Comparison of ENCODE assay signal across 23 cellular contexts in the genomic region with DNA sequence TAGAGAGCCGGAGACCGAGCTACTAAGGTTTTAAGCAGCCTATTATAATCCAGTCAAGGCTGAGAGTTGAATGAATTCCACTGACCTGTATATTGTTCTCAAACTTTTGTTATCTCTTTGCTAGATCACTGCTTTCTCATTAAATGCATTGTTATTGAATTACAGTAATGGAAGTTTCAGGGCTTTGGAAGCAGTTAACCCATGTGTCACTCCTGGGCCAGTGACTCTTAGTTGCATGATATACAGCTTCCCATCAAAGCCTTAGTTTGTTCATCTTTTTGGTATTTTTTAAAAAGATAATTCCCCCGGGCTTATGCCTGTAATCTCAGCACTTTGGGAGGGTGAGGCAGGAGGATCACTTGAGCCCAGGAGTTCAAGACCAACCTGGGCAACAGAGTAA.
"Had no signal": no experiment of that assay in that cellular context is flagged by ENCODE, and none has a peak within 500 bp of the region (broad histone marks: within the 10 kb centered on the region; RNA-seq: fewer than 3 reads in every experiment).

No MANE protein-coding gene starts in this region.

- H3K4me3 ChIP-seq: colonic mucosa, dorsolateral prefrontal cortex, esophagus squamous epithelium, gastrocnemius medialis, sigmoid colon, transverse colon, uterus had no signal

- H3K27ac Mint-ChIP-seq: activated CD4-positive, alpha-beta T cell treated with anti-CD3 and anti-CD28 coated beads for 36 hours; activated naive CD4-positive, alpha-beta T cell treated with anti-CD3 and anti-CD28 coated beads, Interleukin-2, amount 50 U/mL, for 72 hours; activated T-cell treated with anti-CD3 and anti-CD28 coated beads, Interleukin-2, amount 50 U/mL, for 24 hours; activated T-helper 17 cell treated with anti-CD3 and anti-CD28 coated beads, Interleukin-2, amount 50 U/mL, for 72 hours; memory B cell; stimulated activated naive B cell treated with anti-CD40 and anti-IgM and Interleukin-4, amounts not matched to agents 10 μg/mL and 1 μg/mL and 100 μg/mL, for 72 hours; WTC11 had no signal

- H3K27me3 Mint-ChIP-seq: activated CD4-positive, alpha-beta T cell treated with anti-CD3 and anti-CD28 coated beads for 36 hours; activated T-cell treated with anti-CD3 and anti-CD28 coated beads, Interleukin-2, amount 50 U/mL, for 24 hours; memory B cell; stimulated activated naive B cell treated with anti-CD40 and anti-IgM and Interleukin-4, amounts not matched to agents 10 μg/mL and 1 μg/mL and 100 μg/mL, for 72 hours had no signal

- H3K9me3 ChIP-seq: colonic mucosa, gastrocnemius medialis, transverse colon, uterus had no signal

- H3K27me3 ChIP-seq: colonic mucosa, esophagus squamous epithelium, gastrocnemius medialis, sigmoid colon, transverse colon, uterus had no signal

- H3K4me3 Mint-ChIP-seq: activated CD4-positive, alpha-beta T cell treated with anti-CD3 and anti-CD28 coated beads for 36 hours; activated T-cell treated with anti-CD3 and anti-CD28 coated beads, Interleukin-2, amount 50 U/mL, for 24 hours; activated T-helper 17 cell treated with anti-CD3 and anti-CD28 coated beads, Interleukin-2, amount 50 U/mL, for 72 hours; memory B cell; neural crest cell; stimulated activated naive B cell treated with anti-CD40 and anti-IgM and Interleukin-4, amounts not matched to agents 10 μg/mL and 1 μg/mL and 100 μg/mL, for 72 hours; WTC11 had no signal

- H3K4me1 ChIP-seq: colonic mucosa, esophagus squamous epithelium, uterus had no signal

- H3K36me3 Mint-ChIP-seq: activated naive CD4-positive, alpha-beta T cell treated with anti-CD3 and anti-CD28 coated beads, Interleukin-2, amount 50 U/mL, for 72 hours; memory B cell; stimulated activated naive B cell treated with anti-CD40 and anti-IgM and Interleukin-4, amounts not matched to agents 10 μg/mL and 1 μg/mL and 100 μg/mL, for 72 hours; WTC11 had no signal

- ATAC-seq: activated CD4-positive, alpha-beta T cell treated with anti-CD3 and anti-CD28 coated beads for 36 hours; activated naive CD4-positive, alpha-beta T cell treated with anti-CD3 and anti-CD28 coated beads, Interleukin-2, amount 50 U/mL, for 72 hours; activated T-helper 17 cell treated with anti-CD3 and anti-CD28 coated beads, Interleukin-2, amount 50 U/mL, for 72 hours; gastrocnemius medialis; left cardiac atrium; stimulated activated naive B cell treated with anti-CD40 and anti-IgM and Interleukin-4, amounts not matched to agents 10 μg/mL and 1 μg/mL and 100 μg/mL, for 72 hours; WTC11 had no signal

- H3K36me3 ChIP-seq: colonic mucosa, esophagus squamous epithelium, gastrocnemius medialis, sigmoid colon, transverse colon, uterus had no signal

- H3K27ac ChIP-seq: colonic mucosa, dorsolateral prefrontal cortex, esophagus squamous epithelium, gastrocnemius medialis, sigmoid colon, transverse colon, uterus had no signal

- DNase-seq: activated CD4-positive, alpha-beta T cell treated with anti-CD3 and anti-CD28 coated beads for 36 hours; activated CD4-positive, alpha-beta T cell treated with anti-CD3 and anti-CD28 coated beads, Interleukin-2, amount 50 U/mL, for 4 hours; activated CD8-positive, alpha-beta memory T cell treated with anti-CD3 and anti-CD28 coated beads for 24 hours; activated CD8-positive, alpha-beta memory T cell treated with anti-CD3 and anti-CD28 coated beads, Interleukin-2, amount 50 U/mL, for 4 hours; activated T-cell treated with anti-CD3 and anti-CD28 coated beads, Interleukin-2, amount 50 U/mL, for 24 hours; colonic mucosa; dorsolateral prefrontal cortex; esophagus squamous epithelium; gastrocnemius medialis; head of caudate nucleus; islet precursor cell; left cardiac atrium; sigmoid colon; stimulated activated CD4-positive, alpha-beta T cell treated with anti-CD3 and anti-CD28 coated beads, Interleukin-2, amount 100 ng/mL, for 48 hours; stimulated activated CD8-positive, alpha-beta memory T cell treated with anti-CD3 and anti-CD28 coated beads, Interleukin-4, amount 100 ng/mL, for 48 hours; stimulated activated naive B cell treated with anti-CD40 and anti-IgM and Interleukin-4, amounts not matched to agents 10 μg/mL and 1 μg/mL and 100 μg/mL, for 72 hours; transverse colon; uterus had no signal

- H3K4me1 Mint-ChIP-seq: activated CD4-positive, alpha-beta T cell treated with anti-CD3 and anti-CD28 coated beads for 36 hours; activated T-helper 17 cell treated with anti-CD3 and anti-CD28 coated beads, Interleukin-2, amount 50 U/mL, for 72 hours; memory B cell; neural crest cell; stimulated activated naive B cell treated with anti-CD40 and anti-IgM and Interleukin-4, amounts not matched to agents 10 μg/mL and 1 μg/mL and 100 μg/mL, for 72 hours had no signal
